In genomic region chr4:15398001-15398400, GRCh38 we compare ENCODE assay signal across 22 cellular contexts. TPM values are rescaled to one million over a fixed set of nuclear protein-coding genes. Genes with fewer than 3 reads are reported as not detected.
"Had no signal": no experiment of that assay in that cellular context is flagged by ENCODE, and none has a peak within 500 bp of the region (broad histone marks: within the 10 kb centered on the region; RNA-seq: fewer than 3 reads in every experiment).

No MANE protein-coding gene starts in this region.

- H3K36me3 ChIP-seq: brain microvascular endothelial cell had no signal

- H3K27ac ChIP-seq: brain microvascular endothelial cell, hepatocyte, testis had no signal

- H3K9me3 ChIP-seq: testis had no signal

- H3K4me3 Mint-ChIP-seq: activated CD4-positive, alpha-beta T cell treated with anti-CD3 and anti-CD28 coated beads, Interleukin-2, amount 10 ng/mL, durations not matched to agents 7 days and 5 days; activated T-cell treated with anti-CD3 and anti-CD28 coated beads, Interleukin-2, amount 50 U/mL, for 72 hours; natural killer cell treated with Interleukin-12 subunit alpha and Interleukin-12 subunit beta and Interleukin-15 and Interleukin-18, amount 100 ng/mL, for 72 hours had no signal

- H3K36me3 Mint-ChIP-seq: activated naive CD4-positive, alpha-beta T cell treated with anti-CD3 and anti-CD28 coated beads, Interleukin-2, amount 50 U/mL, for 72 hours; natural killer cell treated with Interleukin-12 subunit alpha and Interleukin-12 subunit beta and Interleukin-15 and Interleukin-18, amount 100 ng/mL, for 72 hours had no signal

- H3K4me3 ChIP-seq: hepatocyte, testis had no signal

- H3K27ac Mint-ChIP-seq: activated T-cell treated with anti-CD3 and anti-CD28 coated beads, Interleukin-2, amount 50 U/mL, for 72 hours; natural killer cell treated with Interleukin-12 subunit alpha and Interleukin-12 subunit beta and Interleukin-15 and Interleukin-18, amount 100 ng/mL, for 72 hours had no signal

- H3K27me3 ChIP-seq: brain microvascular endothelial cell, hepatocyte, testis had no signal

- ATAC-seq: activated naive CD4-positive, alpha-beta T cell treated with anti-CD3 and anti-CD28 coated beads, Interleukin-2, amount 50 U/mL, for 72 hours; activated T-cell treated with anti-CD3 and anti-CD28 coated beads, Interleukin-2, amount 50 U/mL, for 72 hours; left ventricle myocardium superior; natural killer cell treated with Interleukin-12 subunit alpha and Interleukin-12 subunit beta and Interleukin-15 and Interleukin-18, amount 100 ng/mL, for 72 hours had no signal

- DNase-seq: activated CD4-positive, alpha-beta T cell treated with anti-CD3 and anti-CD28 coated beads, Interleukin-2, amount 10 ng/mL, durations not matched to agents 7 days and 5 days; activated CD4-positive, CD25-positive, alpha-beta regulatory T cell; activated CD8-positive, alpha-beta memory T cell treated with anti-CD3 and anti-CD28 coated beads, Interleukin-2, amount 50 U/mL, for 48 hours; activated gamma-delta T cell; activated T-cell treated with anti-CD3 and anti-CD28 coated beads, Interleukin-2, amount 50 U/mL, for 72 hours; amygdala; brain microvascular endothelial cell; cerebellar nuclear complex; effector CD8-positive, alpha-beta T cell; left ventricle myocardium superior; mesenchymal stem cell; posterior cingulate gyrus; retina; stimulated activated CD4-positive, alpha-beta T cell treated with anti-CD3 and anti-CD28 coated beads, Interleukin-2, amount 100 ng/mL, for 48 hours; stimulated activated naive CD4-positive, alpha-beta T cell treated with Interleukin-2 at 50 U/mL for 16 hours; T-helper 2 cell; testis had no signal

- H3K9me3 Mint-ChIP-seq: activated CD4-positive, alpha-beta T cell treated with anti-CD3 and anti-CD28 coated beads, Interleukin-2, amount 10 ng/mL, durations not matched to agents 7 days and 5 days; activated naive CD4-positive, alpha-beta T cell treated with anti-CD3 and anti-CD28 coated beads, Interleukin-2, amount 50 U/mL, for 72 hours; activated T-cell treated with anti-CD3 and anti-CD28 coated beads, Interleukin-2, amount 50 U/mL, for 72 hours; natural killer cell treated with Interleukin-12 subunit alpha and Interleukin-12 subunit beta and Interleukin-15 and Interleukin-18, amount 100 ng/mL, for 72 hours had no signal

- H3K4me1 ChIP-seq: testis had no signal

RNA-seq across cellular contexts. Expression of gene C1QTNF7, which starts 29.8 kb away (rescaled TPM):
- total RNA-seq: activated CD4-positive, alpha-beta T cell treated with anti-CD3 and anti-CD28 coated beads, Interleukin-2, amount 10 ng/mL, durations not matched to agents 7 days and 5 days; activated naive CD4-positive, alpha-beta T cell treated with anti-CD3 and anti-CD28 coated beads, Interleukin-2, amount 50 U/mL, for 72 hours; activated T-cell treated with anti-CD3 and anti-CD28 coated beads, Interleukin-2, amount 50 U/mL, for 72 hours; glomerular endothelial cell; kidney epithelial cell; natural killer cell treated with Interleukin-12 subunit alpha and Interleukin-12 subunit beta and Interleukin-15 and Interleukin-18, amount 100 ng/mL, for 72 hours had no signal
